1 cellular context compared by ENCODE assay signal in genomic region chr17:27892542-27892865, GRCh38.
TF ChIP-seq lines count a peak whose summit lies in the region.

No MANE protein-coding gene starts in this region.

TF ChIP-seq in GM23338, 12 proteins besides CTCF, POLR2A, EP300 and RAD21 (continued from another document):
- TF ChIP-seq ZNF462 (CRISPR knock-in tag; IDR thresholded peaks at IDR 0.05) (no peak), EZH2 (IDR thresholded peaks at IDR 0.05; ENCODE audit: low read depth, unreplicated experiment) (no peak), NANOG (IDR thresholded peaks at IDR 0.05; ENCODE audit: borderline replicate concordance) (no peak)
